14 cellular contexts compared by ENCODE assay signal in the genomic region with DNA sequence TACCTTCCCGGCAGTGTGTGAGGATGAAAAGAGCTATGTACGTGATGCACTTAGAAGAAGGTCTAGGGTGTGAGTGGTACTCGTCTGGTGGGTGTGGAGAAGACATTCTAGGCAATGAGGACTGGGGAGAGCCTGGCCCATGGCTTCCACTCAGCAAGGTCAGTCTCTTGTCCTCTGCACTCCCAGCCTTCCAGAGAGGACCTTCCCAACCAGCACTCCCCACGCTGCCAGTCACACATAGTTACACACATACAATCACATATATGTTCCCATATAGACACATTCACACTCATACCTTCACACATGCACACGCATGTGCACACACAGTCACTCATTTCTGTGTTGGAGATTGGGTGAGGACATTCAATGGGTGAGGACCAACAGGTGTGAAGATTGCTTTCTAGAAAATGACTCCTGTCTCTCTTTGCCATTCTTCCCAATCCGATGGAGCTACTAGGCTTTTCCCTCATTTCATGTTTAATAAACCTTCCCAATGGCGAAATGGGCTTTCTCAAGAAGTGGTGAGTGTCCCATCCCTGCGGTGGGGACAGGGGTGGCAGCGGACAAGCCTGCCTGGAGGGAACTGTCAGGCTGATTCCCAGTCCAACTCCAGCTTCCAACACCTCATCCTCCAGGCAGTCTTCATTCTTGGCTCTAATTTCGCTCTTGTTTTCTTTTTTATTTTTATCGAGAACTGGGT. TPM values are rescaled to one million over a fixed set of nuclear protein-coding genes. Genes with fewer than 3 reads are reported as not detected.
A peak's percentile ranks its signal among the peaks of the same experiment; 100 is the strongest.
DNase-seq lines count a peak whose midpoint lies in the region; ATAC-seq and TF ChIP-seq lines count a peak whose summit lies in the region.
"Had no signal": no experiment of that assay in that cellular context is flagged by ENCODE, and none has a peak within 500 bp of the region (broad histone marks: within the 10 kb centered on the region; RNA-seq: fewer than 3 reads in every experiment).

No MANE protein-coding gene starts in this region.

- in situ Hi-C loops in brain microvascular endothelial cell (cut with HindIII; ENCODE audit: low pct_ligation_motif_present, low sequenced_read_pairs), result no loop called here

- H3K9me3 Mint-ChIP-seq in HFFc6, result no peaks in the 10 kb centered on the region
- H3K9me3 Mint-ChIP-seq in chondrocyte (ENCODE audit: low read depth), result no peaks in the 10 kb centered on the region
- no peaks in the 10 kb centered on the region for H3K9me3 Mint-ChIP-seq in nephron progenitor cell
- H3K9me3 Mint-ChIP-seq: activated naive CD8-positive, alpha-beta T cell treated with anti-CD3 and anti-CD28 coated beads, Interleukin-2, amount 50 U/mL, for 24 hours; activated T-cell treated with anti-CD3 and anti-CD28 coated beads, Interleukin-2, amount 50 U/mL, for 4 hours; neural progenitor cell had no signal

- peaks cover 41% of the 10 kb centered on the region for H3K4me1 ChIP-seq in upper lobe of right lung
- H3K4me1 ChIP-seq: neural progenitor cell had no signal

- peaks cover 31% of the 10 kb centered on the region for H3K4me1 Mint-ChIP-seq in HFFc6 (ENCODE audit: low read depth)
- peaks cover 41% of the 10 kb centered on the region for H3K4me1 Mint-ChIP-seq in chondrocyte (ENCODE audit: low read depth)
- H3K4me1 Mint-ChIP-seq in nephron progenitor cell, result peaks cover 37% of the 10 kb centered on the region

- H3K27me3 Mint-ChIP-seq in HFFc6 (ENCODE audit: insufficient read depth), result peaks cover 3% of the 10 kb centered on the region; the same call in 1 of the 2 replicates
- no peaks in the 10 kb centered on the region for H3K27me3 Mint-ChIP-seq in chondrocyte (ENCODE audit: low read depth)
- H3K27me3 Mint-ChIP-seq in nephron progenitor cell (ENCODE audit: low read depth, poor library complexity), result peaks cover 11% of the 10 kb centered on the region
- H3K27me3 Mint-ChIP-seq: activated naive CD8-positive, alpha-beta T cell treated with anti-CD3 and anti-CD28 coated beads, Interleukin-2, amount 50 U/mL, for 24 hours had no signal

- ATAC-seq in upper lobe of right lung (no peak), HG03280 (IDR thresholded peaks at IDR 0.05; ENCODE audit: unreplicated experiment) (no peak)
- ATAC-seq: activated naive CD8-positive, alpha-beta T cell treated with anti-CD3 and anti-CD28 coated beads, Interleukin-2, amount 50 U/mL, for 24 hours had no signal

- H3K27ac ChIP-seq in upper lobe of right lung, result peak overlapping the region; percentile 58
- no peak overlapping the region for H3K27ac ChIP-seq in RWPE1
- H3K27ac ChIP-seq in brain microvascular endothelial cell, result no peak overlapping the region
- H3K27ac ChIP-seq: C4-2B, neural progenitor cell had no signal

- H3K36me3 ChIP-seq in upper lobe of right lung, result no peaks in the 10 kb centered on the region
- H3K36me3 ChIP-seq in brain microvascular endothelial cell (replicated peaks), result no peaks in the 10 kb centered on the region
- H3K36me3 ChIP-seq: neural progenitor cell had no signal

- DNase-seq in HFFc6 (no peak), chondrocyte (ENCODE audit: low spot score) (peak; percentile 37), nephron progenitor cell (no peak), upper lobe of right lung (peak; percentile 23), RWPE1 (ENCODE audit: low spot score) (no peak), brain microvascular endothelial cell (no peak)
- DNase-seq: activated naive CD8-positive, alpha-beta T cell treated with anti-CD3 and anti-CD28 coated beads, Interleukin-2, amount 50 U/mL, for 24 hours; activated T-cell treated with anti-CD3 and anti-CD28 coated beads, Interleukin-2, amount 50 U/mL, for 4 hours; mammary epithelial cell; SK-N-SH; stimulated activated CD4-positive, alpha-beta T cell treated with anti-CD3 and anti-CD28 coated beads, Interleukin-4, amount 100 ng/mL, for 4 hours had no signal

- no peaks in the 10 kb centered on the region for H3K36me3 Mint-ChIP-seq in HFFc6 (ENCODE audit: low read depth)
- no peaks in the 10 kb centered on the region for H3K36me3 Mint-ChIP-seq in chondrocyte (ENCODE audit: low read depth)
- no peaks in the 10 kb centered on the region for H3K36me3 Mint-ChIP-seq in nephron progenitor cell (ENCODE audit: low read depth)
- H3K36me3 Mint-ChIP-seq: neural progenitor cell had no signal

- POLR2A ChIA-PET in RWPE1 (lab: Yijun Ruan, JAX; ENCODE audit: low non-redundant PET), result no interaction called here

- no peaks in the 10 kb centered on the region for H3K9me3 ChIP-seq in upper lobe of right lung
- H3K9me3 ChIP-seq: SK-N-SH had no signal

- intact Hi-C loops in upper lobe of right lung (cut with DNase I), result loop anchor here (5.0 to 10.0 kb wide), 2 partner anchors 58 to 120 kb away; no protein-coding TSS in a partner anchor

- CTCF ChIA-PET in RWPE1 (lab: Yijun Ruan, JAX), result interaction anchor here (0.7 kb wide), 1 partner anchor 43 kb away, joined by 3 read pairs; no protein-coding TSS in a partner anchor

- H3K4me3 ChIP-seq in upper lobe of right lung (no peak overlapping the region), brain microvascular endothelial cell (ENCODE audit: low read depth, low read length) (no peak overlapping the region)
- H3K4me3 ChIP-seq: neural progenitor cell had no signal

- H3K4me3 Mint-ChIP-seq in HFFc6, result peak overlapping the region; percentile 50
- H3K4me3 Mint-ChIP-seq in chondrocyte (ENCODE audit: unreplicated experiment), result peak overlapping the region; percentile 21
- H3K4me3 Mint-ChIP-seq in nephron progenitor cell, result peak overlapping the region; percentile 60
- H3K4me3 Mint-ChIP-seq: activated naive CD8-positive, alpha-beta T cell treated with anti-CD3 and anti-CD28 coated beads, Interleukin-2, amount 50 U/mL, for 24 hours; activated T-cell treated with anti-CD3 and anti-CD28 coated beads, Interleukin-2, amount 50 U/mL, for 4 hours; neural progenitor cell had no signal

- H3K27ac Mint-ChIP-seq in HFFc6 (peak overlapping the region; percentile 61), chondrocyte (ENCODE audit: unreplicated experiment) (peak overlapping the region; percentile 55), nephron progenitor cell (peak overlapping the region; percentile 77)
- H3K27ac Mint-ChIP-seq: neural progenitor cell had no signal

- TF ChIP-seq CTCF in HFFc6 (IDR thresholded peaks at IDR 0.05) (no peak), chondrocyte (IDR thresholded peaks at IDR 0.05) (no peak), nephron progenitor cell (IDR thresholded peaks at IDR 0.05) (no peak), upper lobe of right lung (IDR thresholded peaks at IDR 0.05) (no peak), RWPE1 (conservative IDR thresholded peaks at IDR 0.05; ENCODE audit: low read depth) (no peak), brain microvascular endothelial cell (IDR thresholded peaks at IDR 0.05; ENCODE audit: low read depth, low read length, missing control alignments) (no peak)

- H3K27me3 ChIP-seq in upper lobe of right lung (no peaks in the 10 kb centered on the region), brain microvascular endothelial cell (replicated peaks) (no peaks in the 10 kb centered on the region)
- H3K27me3 ChIP-seq: neural progenitor cell had no signal

RNA-seq across cellular contexts. Expression of gene SRSF3, which starts 30.4 kb away (rescaled TPM):
- 100 to 1,000 TPM; 257 to 368 (median 330) TPM for total RNA-seq in HFFc6 (2021; fragmentation: NEBNext Ultra II Directional; extraction: Animal tissue kit (Norgen Biotek cat#: 25700))
- 180 to 233 TPM (median 191 TPM) in 3 replicates for total RNA-seq in chondrocyte
- 169 TPM for total RNA-seq in upper lobe of right lung

RNA-seq across cellular contexts. Expression of gene CDKN1A, which starts 53.9 kb away (rescaled TPM):
- total RNA-seq in HFFc6 (2021; fragmentation: NEBNext Ultra II Directional; extraction: Animal tissue kit (Norgen Biotek cat#: 25700)), result 100 to 1,000 TPM; 496 to 872 (median 617) TPM
- total RNA-seq in chondrocyte (230 to 303 TPM (median 301 TPM) in 3 replicates), upper lobe of right lung (151 TPM)

Comparison
In these comparisons a context has a peak if more than half of its experiments do, and no peak if none do; other contexts are left out.
1. DNase-seq: peak in chondrocyte (single experiment) and upper lobe of right lung (single experiment); none in HFFc6 (single experiment), nephron progenitor cell (single experiment), RWPE1 (single experiment) and brain microvascular endothelial cell (single experiment).
2. Peak in every context shown above with its lines, with median percentiles within 50 percentile points of each other: H3K27ac Mint-ChIP-seq and H3K4me3 Mint-ChIP-seq.